Comparison of ENCODE assay signal across 19 cellular contexts in the genomic region with DNA sequence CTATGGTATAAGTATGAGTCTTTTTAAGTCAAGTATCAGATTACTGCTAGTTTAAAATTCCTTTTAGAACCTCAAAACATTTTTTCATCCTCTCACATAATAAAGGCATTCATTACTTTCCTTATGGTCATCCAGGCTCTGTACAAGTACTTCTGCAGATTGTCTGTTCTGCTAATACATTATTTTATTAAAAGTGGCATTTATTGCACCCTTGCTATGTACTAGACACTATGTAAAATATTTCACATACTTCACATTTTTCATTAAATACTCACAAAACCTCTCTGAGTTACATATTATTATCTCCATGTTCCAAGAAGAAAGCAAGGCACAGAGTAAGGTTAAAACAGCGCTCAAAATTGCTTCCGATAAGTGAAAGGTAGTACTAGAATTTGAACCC.
DNase-seq lines count a peak whose midpoint lies in the region; TF ChIP-seq lines count a peak whose summit lies in the region.
"Had no signal": no experiment of that assay in that cellular context is flagged by ENCODE, and none has a peak within 500 bp of the region (broad histone marks: within the 10 kb centered on the region; RNA-seq: fewer than 3 reads in every experiment).

No MANE protein-coding gene starts in this region.

- 91% methylated on average over 2 of the region's 2 CpGs for WGBS in smooth muscle cell (ENCODE audit: low lambda C conversion rate)

- no peaks in the 10 kb centered on the region for H3K79me2 ChIP-seq in smooth muscle cell (ENCODE audit: low read depth)

- H3K4me2 ChIP-seq in smooth muscle cell: peak overlapping the region; percentile 31
- H3K4me2 ChIP-seq: KMS-11 had no signal

- TF ChIP-seq CTCF in smooth muscle cell (IDR thresholded peaks at IDR 0.05; ENCODE audit: borderline replicate concordance, insufficient read depth, poor library complexity, severe bottlenecking): no peak

- peaks cover 3% of the 10 kb centered on the region for H3F3A ChIP-seq in smooth muscle cell (ENCODE audit: low read depth)

- H3K9me3 ChIP-seq in SK-N-MC (ENCODE audit: low read depth, low read length) (no peaks in the 10 kb centered on the region), smooth muscle cell (replicated peaks; ENCODE audit: low read depth) (no peaks in the 10 kb centered on the region)
- H3K9me3 ChIP-seq: BLaER1 treated with 17β-estradiol and CSF1 and Interleukin-3, amounts not matched to agents 10 nM and 100 nM; HAP-1; left ventricle myocardium inferior had no signal

- H3K9ac ChIP-seq in SK-N-MC (ENCODE audit: insufficient read length): no peak overlapping the region
- H3K9ac ChIP-seq in smooth muscle cell (ENCODE audit: low read depth): no peak overlapping the region
- H3K9ac ChIP-seq: BLaER1 treated with 17β-estradiol and CSF1 and Interleukin-3, amounts not matched to agents 10 nM and 100 nM; KMS-11 had no signal

- peaks cover 3% of the 10 kb centered on the region for H3K4me1 ChIP-seq in smooth muscle cell (ENCODE audit: low read depth)

- no peaks in the 10 kb centered on the region for H3K27me3 ChIP-seq in smooth muscle cell (ENCODE audit: low read depth)
- H3K27me3 ChIP-seq: BLaER1 treated with 17β-estradiol and CSF1 and Interleukin-3, amounts not matched to agents 10 nM and 100 nM had no signal

- H3K4me3 ChIP-seq in SK-N-MC: no peak overlapping the region
- no peak overlapping the region for H3K4me3 ChIP-seq in smooth muscle cell
- H3K4me3 ChIP-seq: BLaER1 treated with 17β-estradiol and CSF1 and Interleukin-3, amounts not matched to agents 10 nM and 100 nM; HAP-1; left ventricle myocardium inferior had no signal

- H4K20me1 ChIP-seq in smooth muscle cell (ENCODE audit: low read depth): no peaks in the 10 kb centered on the region

- H3K36me3 ChIP-seq in SK-N-MC (ENCODE audit: insufficient read depth, low read length) (peaks cover 4% of the 10 kb centered on the region; the same call in 1 of the 2 replicates), smooth muscle cell (ENCODE audit: low read depth) (peaks cover 29% of the 10 kb centered on the region)

- DNase-seq in GM03348 (ENCODE audit: low spot score) (peak; percentile 41), SK-N-MC (ENCODE audit: low read depth, low spot score) (no peak), foreskin melanocyte (peak; percentile 52), smooth muscle cell (lab: John Stamatoyannopoulos, UW; ENCODE audit: unreplicated experiment) (no peak), C1 segment of cervical spinal cord (lab: John Stamatoyannopoulos, UW) (no peak), MV-4-11 (lab: John Stamatoyannopoulos, UW) (no peak)
- no peak for DNase-seq in activated CD8-positive, alpha-beta memory T cell treated with anti-CD3 and anti-CD28 coated beads, Interleukin-2, amount 50 U/mL, for 4 hours
- DNase-seq: activated CD4-positive, alpha-beta T cell treated with anti-CD3 and anti-CD28 coated beads, Interleukin-2, amount 10 ng/mL, durations not matched to agents 24 days and 14 days; activated effector memory CD4-positive, alpha-beta T cell treated with anti-CD3 and anti-CD28 coated beads, Interleukin-2, amount 50 U/mL, for 16 hours; amniotic stem cell; effector CD4-positive, alpha-beta T cell; left ventricle myocardium inferior; NCI-H1105; NCI-H2107; Right ventricle myocardium superior; T-helper 1 cell had no signal

- no peak overlapping the region for H2AFZ ChIP-seq in smooth muscle cell (ENCODE audit: low read depth)

- H3K27ac ChIP-seq in SK-N-MC (peak overlapping the region; percentile 15; the same call in 1 of the 2 replicates), smooth muscle cell (ENCODE audit: low read depth) (peak overlapping the region; percentile 9)
- H3K27ac ChIP-seq: KMS-11 had no signal

Comparison
In these comparisons a context has a peak if more than half of its experiments do, and no peak if none do; other contexts are left out.
1. DNase-seq: peak in GM03348 (single experiment) and foreskin melanocyte (single experiment); none in SK-N-MC (single experiment), smooth muscle cell (single experiment), C1 segment of cervical spinal cord (0 of 14), MV-4-11 (single experiment) and activated CD8-positive, alpha-beta memory T cell treated with anti-CD3 and anti-CD28 coated beads, Interleukin-2, amount 50 U/mL, for 4 hours (single experiment).